ENCODE assay signal across 16 cellular contexts in genomic region chr10:46512002-46512401, GRCh38. TPM values are rescaled to one million over a fixed set of nuclear protein-coding genes. Genes with fewer than 3 reads are reported as not detected.
"Had no signal": no experiment of that assay in that cellular context is flagged by ENCODE, and none has a peak within 500 bp of the region (broad histone marks: within the 10 kb centered on the region; RNA-seq: fewer than 3 reads in every experiment).

No MANE protein-coding gene starts in this region.

RNA-seq across cellular contexts. Expression of gene GPRIN2, which starts 44.5 kb away (rescaled TPM):
- total RNA-seq: activated B cell treated with CpG ODN at 0.5 μM for 24 hours; activated CD4-positive, alpha-beta memory T cell treated with anti-CD3 and anti-CD28 coated beads for 36 hours; activated CD4-positive, alpha-beta T cell treated with anti-CD3 and anti-CD28 coated beads, Interleukin-2, amount 10 ng/mL, durations not matched to agents 24 days and 14 days; activated CD8-positive, alpha-beta memory T cell treated with anti-CD3 and anti-CD28 coated beads for 36 hours; activated CD8-positive, alpha-beta T cell treated with anti-CD3 and anti-CD28 coated beads for 36 hours; activated naive CD4-positive, alpha-beta T cell treated with anti-CD3 and anti-CD28 coated beads for 36 hours; activated naive CD4-positive, alpha-beta T cell treated with anti-CD3 and anti-CD28 coated beads, Interleukin-2, amount 50 U/mL, for 72 hours; activated naive CD8-positive, alpha-beta T cell treated with anti-CD3 and anti-CD28 coated beads for 36 hours; activated T-cell treated with anti-CD3 and anti-CD28 coated beads, Interleukin-2, amount 50 U/mL, for 4 hours; activated T-cell treated with anti-CD3 and anti-CD28 coated beads, Interleukin-2, amount 50 U/mL, for 72 hours; activated T-helper 1 cell treated with anti-CD3 and anti-CD28 coated beads, Interleukin-12 subunit alpha, Interleukin-12 subunit beta, Interleukin-2, Interleukin-4 antibody, amounts not matched to agents 30 ng/mL and 10 ng/mL and 1 ng/mL, durations not matched to agents 14 hours and 24 hours and 36 hours; activated T-helper 17 cell treated with anti-CD3 and anti-CD28 coated beads, Interleukin-2, amount 50 U/mL, for 72 hours; cardiac septum had no signal

RNA-seq across cellular contexts. Expression of gene NPY4R, which starts 46.2 kb away (rescaled TPM):
- total RNA-seq: activated B cell treated with CpG ODN at 0.5 μM for 24 hours; activated CD4-positive, alpha-beta memory T cell treated with anti-CD3 and anti-CD28 coated beads for 36 hours; activated CD4-positive, alpha-beta T cell treated with anti-CD3 and anti-CD28 coated beads, Interleukin-2, amount 10 ng/mL, durations not matched to agents 24 days and 14 days; activated CD8-positive, alpha-beta memory T cell treated with anti-CD3 and anti-CD28 coated beads for 36 hours; activated CD8-positive, alpha-beta T cell treated with anti-CD3 and anti-CD28 coated beads for 36 hours; activated naive CD4-positive, alpha-beta T cell treated with anti-CD3 and anti-CD28 coated beads for 36 hours; activated naive CD4-positive, alpha-beta T cell treated with anti-CD3 and anti-CD28 coated beads, Interleukin-2, amount 50 U/mL, for 72 hours; activated naive CD8-positive, alpha-beta T cell treated with anti-CD3 and anti-CD28 coated beads for 36 hours; activated T-cell treated with anti-CD3 and anti-CD28 coated beads, Interleukin-2, amount 50 U/mL, for 4 hours; activated T-cell treated with anti-CD3 and anti-CD28 coated beads, Interleukin-2, amount 50 U/mL, for 72 hours; activated T-helper 1 cell treated with anti-CD3 and anti-CD28 coated beads, Interleukin-12 subunit alpha, Interleukin-12 subunit beta, Interleukin-2, Interleukin-4 antibody, amounts not matched to agents 30 ng/mL and 10 ng/mL and 1 ng/mL, durations not matched to agents 14 hours and 24 hours and 36 hours; activated T-helper 17 cell treated with anti-CD3 and anti-CD28 coated beads, Interleukin-2, amount 50 U/mL, for 72 hours; aorta; body of pancreas; breast epithelium; cardiac septum had no signal
- polyA plus RNA-seq: aorta had no signal
